Comparison of ENCODE assay signal across 8 cellular contexts in the genomic region with DNA sequence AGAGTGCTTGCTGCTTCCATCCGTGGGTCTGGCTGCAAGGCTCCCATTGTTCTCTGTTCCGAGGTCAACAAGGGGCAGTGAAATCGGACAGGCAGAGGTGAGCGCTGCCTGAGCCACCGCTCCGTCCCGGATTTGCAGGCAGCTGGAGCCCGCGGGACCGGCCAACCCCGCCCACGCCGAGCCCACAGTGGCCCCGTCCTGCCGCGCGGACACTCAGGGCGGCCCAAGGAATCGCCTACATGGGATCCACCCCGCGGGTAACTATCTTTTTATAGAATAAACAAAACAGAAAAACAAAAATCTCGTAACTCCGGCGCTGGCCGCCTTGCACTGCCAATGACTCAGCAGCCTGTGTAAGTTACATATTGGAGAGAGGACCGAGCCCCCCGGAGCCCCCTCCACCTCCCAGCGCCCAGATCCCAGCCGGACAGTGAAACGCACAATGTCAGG. TPM values are rescaled to one million over a fixed set of nuclear protein-coding genes. Genes with fewer than 3 reads are reported as not detected.
DNase-seq lines count a peak whose midpoint lies in the region; ATAC-seq and TF ChIP-seq lines count a peak whose summit lies in the region.

No MANE protein-coding gene starts in this region.

- H3K9me2 ChIP-seq in PC-3 (replicated peaks; ENCODE audit: low read length), result no peaks in the 10 kb centered on the region

- H2AFZ ChIP-seq in PC-3 (ENCODE audit: low read length), result peak overlapping the region; percentile 72; the same call in 1 of the 2 replicates

- H3F3A ChIP-seq in PC-3 (ENCODE audit: low read length, unreplicated experiment), result no peaks in the 10 kb centered on the region

- H3K27me3 Mint-ChIP-seq in natural killer cell (ENCODE audit: low read depth in 2 of 2), result no peaks in the 10 kb centered on the region

- H3K9ac ChIP-seq in PC-3 (ENCODE audit: low read length), result peak overlapping the region; percentile 67

- CTCF ChIA-PET in PC-3 (lab: Charles Lee), result no interaction called here

- H3K4me1 Mint-ChIP-seq in natural killer cell, result peaks cover 30 to 54% of the 10 kb centered on the region in 2 donors

- peaks cover 56% of the 10 kb centered on the region for H4K20me1 ChIP-seq in PC-3 (ENCODE audit: low read length)

- BruUV-seq in PC-3 (replicated peaks; lab: Mats Ljungman, UMichigan), result no TSS peak

- no peak for TF ChIP-seq POLR2A in thyroid gland (IDR thresholded peaks at IDR 0.05)

- no peak for TF ChIP-seq CTCF in BE2C (IDR thresholded peaks at IDR 0.05; ENCODE audit: low read depth, low read length)
- TF ChIP-seq CTCF in PC-3 (conservative IDR thresholded peaks at IDR 0.05; ENCODE audit: low read depth, low read length), result no peak
- no peak for TF ChIP-seq CTCF in epithelial cell of esophagus (IDR thresholded peaks at IDR 0.05; ENCODE audit: insufficient read depth, low read depth, low read length, missing control alignments)
- TF ChIP-seq CTCF in natural killer cell (IDR thresholded peaks at IDR 0.05), result no peak
- TF ChIP-seq CTCF in thyroid gland (IDR thresholded peaks at IDR 0.05), result no peak

- H3K27me3 ChIP-seq in BE2C, result no peaks in the 10 kb centered on the region
- H3K27me3 ChIP-seq in PC-3 (ENCODE audit: low read length), result no peaks in the 10 kb centered on the region
- H3K27me3 ChIP-seq in thyroid gland, result no peaks in the 10 kb centered on the region

- H3K36me3 ChIP-seq in BE2C (peaks cover 19% of the 10 kb centered on the region), PC-3 (ENCODE audit: low read depth, low read length) (peaks cover 7% of the 10 kb centered on the region), thyroid gland (no peaks in the 10 kb centered on the region)

- H3K4me3 ChIP-seq in BE2C (ENCODE audit: low read depth, low read length) (peak overlapping the region; percentile 96), PC-3 (ENCODE audit: low read length) (peak overlapping the region; percentile 92), epithelial cell of esophagus (ENCODE audit: low read length) (peak overlapping the region; percentile 80), thyroid gland (replicated peaks in 1 of 3) (peak overlapping the region in 1 of 3 donors; percentile 8)

- H3K4me3 Mint-ChIP-seq in natural killer cell, result peak overlapping the region; percentile 78

- POLR2A ChIA-PET in PC-3 (lab: Charles Lee; ENCODE audit: unreplicated experiment), result no interaction called here

- intact Hi-C loops in PC-3 (cut with micrococcal nuclease) (loop anchor here (2.0 to 5.0 kb wide), 4 partner anchors 33 to 93 kb away; a partner anchor contains a TSS), natural killer cell (cut with micrococcal nuclease) (loop anchor here (2.0 kb wide), 1 partner anchor 83 kb away; no protein-coding TSS in a partner anchor), thyroid gland (cut with DNase I) (no loop called here)

- H3K4me1 ChIP-seq in BE2C (no peaks in the 10 kb centered on the region), PC-3 (ENCODE audit: insufficient read depth, low read length) (peaks cover 34% of the 10 kb centered on the region), thyroid gland (peaks cover 14 to 23% of the 10 kb centered on the region in 2 donors)

- H3K79me2 ChIP-seq in PC-3 (ENCODE audit: low read length), result peaks cover 79% of the 10 kb centered on the region

- peak; percentile 6 for ATAC-seq in PC-3
- ATAC-seq in natural killer cell, result no peak

- peak overlapping the region in 1 of 2 donors; percentile 49 for H3K27ac Mint-ChIP-seq in natural killer cell

- no peaks in the 10 kb centered on the region for H3K9me3 Mint-ChIP-seq in natural killer cell

- H3K36me3 Mint-ChIP-seq in natural killer cell, result no peaks in the 10 kb centered on the region

- WGBS in thyroid gland, 2 donors, result 41 to 53% methylated on average over 30 of the region's 30 CpGs

- peak overlapping the region; percentile 54 for H3K27ac ChIP-seq in PC-3 (ENCODE audit: low read length)
- H3K27ac ChIP-seq in thyroid gland, result no peak overlapping the region

- DNase-seq in BE2C (no peak), PC-3 (peak; percentile 29), epithelial cell of esophagus (ENCODE audit: low read depth) (peak; percentile 27), natural killer cell (no peak), NCI-H1105 (lab: John Stamatoyannopoulos, UW) (no peak), thyroid gland (no peak)
- no peak for DNase-seq in stimulated activated CD4-positive, alpha-beta T cell treated with anti-CD3 and anti-CD28 coated beads, Interleukin-12 subunit alpha, Interleukin-12 subunit beta, amount 100 ng/mL, for 4 hours
- no peak for DNase-seq in activated effector memory CD4-positive, alpha-beta T cell treated with anti-CD3 and anti-CD28 coated beads, Interleukin-2, amount 50 U/mL, for 16 hours

- no peaks in the 10 kb centered on the region for H3K9me3 ChIP-seq in BE2C
- no peaks in the 10 kb centered on the region for H3K9me3 ChIP-seq in PC-3 (ENCODE audit: low read length)
- no peaks in the 10 kb centered on the region for H3K9me3 ChIP-seq in thyroid gland

- peak overlapping the region; percentile 85 for H3K4me2 ChIP-seq in PC-3 (ENCODE audit: low read length)

RNA-seq across cellular contexts. Expression of a gene that starts 1.9 kb away (rescaled TPM):
- 47.0 TPM for polyA plus RNA-seq in BE2C (2012; ENCODE audit: insufficient read depth, insufficient read length, low read depth)
- total RNA-seq in PC-3 (2014; rRNA removed) (197 and 225 TPM in 2 replicates), natural killer cell (10 to 100 TPM in 2 of 3 donors, 1 to 10 TPM in 1; 9.9 to 12.9 (median 12.1) TPM), thyroid gland (100 to 1,000 TPM in 2 of 4 donors, 10 to 100 TPM in 2; 54.4 to 124 (median 90.2) TPM)

Comparison
In these comparisons a context has a peak if more than half of its experiments do, and no peak if none do; other contexts are left out.
1. DNase-seq: peak in PC-3 (single experiment) and epithelial cell of esophagus (single experiment); none in BE2C (single experiment), natural killer cell (single experiment), NCI-H1105 (single experiment), stimulated activated CD4-positive, alpha-beta T cell treated with anti-CD3 and anti-CD28 coated beads, Interleukin-12 subunit alpha, Interleukin-12 subunit beta, amount 100 ng/mL, for 4 hours (single experiment), thyroid gland (0 of 2) and activated effector memory CD4-positive, alpha-beta T cell treated with anti-CD3 and anti-CD28 coated beads, Interleukin-2, amount 50 U/mL, for 16 hours (single experiment).